ENCODE assay signal across 22 cellular contexts in genomic region chr15:93168913-93169312, GRCh38.
"Had no signal": no experiment of that assay in that cellular context is flagged by ENCODE, and none has a peak within 500 bp of the region (broad histone marks: within the 10 kb centered on the region; RNA-seq: fewer than 3 reads in every experiment).

No MANE protein-coding gene starts in this region.

- H3K27ac Mint-ChIP-seq: endodermal cell; naive thymus-derived CD4-positive, alpha-beta T cell; stimulated activated effector memory CD8-positive, alpha-beta T cell treated with anti-CD3 and anti-CD28 coated beads, Interleukin-12 subunit alpha, Interleukin-12 subunit beta, amount 100 ng/mL, for 72 hours; stimulated activated naive CD8-positive, alpha-beta T cell treated with anti-CD3 and anti-CD28 coated beads, Interleukin-15, Interleukin-2, amounts not matched to agents 100 ng/mL and 50 ng/mL, for 24 hours had no signal

- DNase-seq: cerebellar nuclear complex; effector CD4-positive, alpha-beta T cell; endodermal cell; erythroblast; foreskin melanocyte; head of caudate nucleus; hippocampal formation; kidney glomerular epithelial cell; naive thymus-derived CD4-positive, alpha-beta T cell; posterior cingulate gyrus; small intestine; stimulated activated CD4-positive, alpha-beta T cell treated with anti-CD3 and anti-CD28 coated beads, Interleukin-2, amount 100 ng/mL, for 48 hours; stimulated activated CD8-positive, alpha-beta memory T cell treated with anti-CD3 and anti-CD28 coated beads, Interleukin-4, amount 100 ng/mL, for 48 hours; tibial artery; upper lobe of left lung; uterus had no signal

- H3K9me3 ChIP-seq: neutrophil, upper lobe of left lung, uterus had no signal

- ATAC-seq: naive thymus-derived CD4-positive, alpha-beta T cell; stimulated activated effector memory CD8-positive, alpha-beta T cell treated with anti-CD3 and anti-CD28 coated beads, Interleukin-12 subunit alpha, Interleukin-12 subunit beta, amount 100 ng/mL, for 72 hours had no signal

- H3K4me1 ChIP-seq: upper lobe of left lung, uterus had no signal

- H3K4me3 Mint-ChIP-seq: endodermal cell; naive thymus-derived CD4-positive, alpha-beta T cell; stimulated activated effector memory CD8-positive, alpha-beta T cell treated with anti-CD3 and anti-CD28 coated beads, Interleukin-12 subunit alpha, Interleukin-12 subunit beta, amount 100 ng/mL, for 72 hours; stimulated activated naive CD8-positive, alpha-beta T cell treated with anti-CD3 and anti-CD28 coated beads, Interleukin-15, Interleukin-2, amounts not matched to agents 100 ng/mL and 50 ng/mL, for 24 hours had no signal

- FAIRE-seq: endothelial cell of umbilical vein, islet of Langerhans, small intestine had no signal

- H3K9me3 Mint-ChIP-seq: stimulated activated naive CD8-positive, alpha-beta T cell treated with anti-CD3 and anti-CD28 coated beads, Interleukin-15, Interleukin-2, amounts not matched to agents 100 ng/mL and 50 ng/mL, for 24 hours had no signal

- H3K4me3 ChIP-seq: coronary artery, tibial artery, upper lobe of left lung, uterus had no signal

- H3K27ac ChIP-seq: coronary artery, neutrophil, tibial artery, upper lobe of left lung, uterus had no signal

- H3K36me3 ChIP-seq: neutrophil, tibial artery, upper lobe of left lung, uterus had no signal

- H3K36me3 Mint-ChIP-seq: naive thymus-derived CD4-positive, alpha-beta T cell; stimulated activated effector memory CD8-positive, alpha-beta T cell treated with anti-CD3 and anti-CD28 coated beads, Interleukin-12 subunit alpha, Interleukin-12 subunit beta, amount 100 ng/mL, for 72 hours had no signal

- H3K27me3 ChIP-seq: upper lobe of left lung, uterus had no signal
